Comparison of ENCODE assay signal across 27 cellular contexts in the genomic region with DNA sequence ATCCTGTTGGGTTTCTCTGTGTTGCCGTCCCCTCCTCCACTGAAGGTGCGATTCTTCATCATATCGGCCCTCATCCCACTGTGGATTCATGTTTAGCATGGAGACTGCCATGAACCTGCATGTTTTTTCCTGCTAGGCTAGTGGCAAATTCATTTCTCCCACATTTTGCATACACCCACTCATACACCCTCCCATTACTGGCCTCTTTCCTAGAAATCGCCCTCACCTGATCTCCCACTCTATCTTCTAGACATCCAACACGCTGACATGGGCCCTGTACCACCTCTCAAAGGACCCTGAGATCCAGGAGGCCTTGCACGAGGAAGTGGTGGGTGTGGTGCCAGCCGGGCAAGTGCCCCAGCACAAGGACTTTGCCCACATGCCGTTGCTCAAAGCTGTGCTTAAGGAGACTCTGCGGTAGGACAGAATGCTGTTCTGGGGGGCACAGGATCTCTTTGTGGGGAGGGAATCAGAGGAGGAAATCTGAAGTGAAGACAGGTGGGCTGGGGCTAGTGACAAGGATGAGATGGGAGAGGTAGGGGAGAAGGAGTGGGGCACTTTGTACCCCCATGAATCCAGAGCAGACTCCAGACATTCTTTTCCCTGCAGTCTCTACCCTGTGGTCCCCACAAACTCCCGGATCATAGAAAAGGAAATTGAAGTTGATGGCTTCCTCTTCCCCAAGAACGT. TPM values are rescaled to one million over a fixed set of nuclear protein-coding genes. Genes with fewer than 3 reads are reported as not detected.
DNase-seq lines count a peak whose midpoint lies in the region; ATAC-seq, FAIRE-seq and TF ChIP-seq lines count a peak whose summit lies in the region.
"Had no signal": no experiment of that assay in that cellular context is flagged by ENCODE, and none has a peak within 500 bp of the region (broad histone marks: within the 10 kb centered on the region; RNA-seq: fewer than 3 reads in every experiment).

No MANE protein-coding gene starts in this region.

- no peaks in the 10 kb centered on the region for H4K20me1 ChIP-seq in HepG2 (ENCODE audit: insufficient read depth, low read length)

- TF ChIP-seq EP300 in HepG2 (IDR thresholded peaks at IDR 0.05; ENCODE audit: low read depth in 2 of 2, low read length in 2 of 2) = no peak
- no peak for TF ChIP-seq EP300 in HepG2 (CRISPR knock-in tag; IDR thresholded peaks at IDR 0.05; ENCODE audit: borderline replicate concordance)

- H3K4me2 ChIP-seq in HepG2 (ENCODE audit: low read depth, low read length) = no peak overlapping the region

- 96% methylated on average over 11 of the region's 11 CpGs for WGBS in HepG2 (ENCODE audit: low lambda C conversion rate)
- WGBS in right lobe of liver (ENCODE audit: insufficient coverage, low coverage, low lambda C conversion rate, missing lambda C conversion rate) = 75% methylated on average over 9 of the region's 11 CpGs

- no peaks in the 10 kb centered on the region for H3K9me3 ChIP-seq in HepG2 (ENCODE audit: low read length)
- no peaks in the 10 kb centered on the region for H3K9me3 ChIP-seq in right lobe of liver
- no peaks in the 10 kb centered on the region for H3K9me3 ChIP-seq in mucosa of descending colon
- no peaks in the 10 kb centered on the region for H3K9me3 ChIP-seq in gastrocnemius medialis

- no peak for TF ChIP-seq RAD21 in HepG2 (CRISPR knock-in tag; IDR thresholded peaks at IDR 0.05)

- intact Hi-C loops in HepG2 (cut with micrococcal nuclease; ENCODE audit: unreplicated experiment) (no loop called here), right lobe of liver (cut with DNase I) (no loop called here), mucosa of descending colon (cut with DNase I, micrococcal nuclease) (no loop called here), gastrocnemius medialis (cut with DNase I; ENCODE audit: low total_unique reads) (no loop called here)

- CTCF ChIA-PET in HepG2 (lab: Yijun Ruan, JAX; ENCODE audit: low intra/inter-chr PET ratio, low total read pairs) = no interaction called here

- no peak overlapping the region for H3K9ac ChIP-seq in HepG2 (ENCODE audit: insufficient read depth, low read depth, low read length)

- POLR2A ChIA-PET in HepG2 (lab: Yijun Ruan, JAX) = no interaction called here

- TF ChIP-seq POLR2A in HepG2 (IDR thresholded peaks at IDR 0.05; ENCODE audit: insufficient read depth in 1 of 2, low read depth in 2 of 2, low read length in 2 of 2) = no peak
- TF ChIP-seq POLR2A in right lobe of liver (IDR thresholded peaks at IDR 0.05) = no peak
- no peak for TF ChIP-seq POLR2A in gastrocnemius medialis (IDR thresholded peaks at IDR 0.05)

- H3K36me3 ChIP-seq in HepG2 (replicated peaks in 1 of 2; ENCODE audit: control insufficient read depth in 1 of 2, insufficient read depth in 2 of 2, low read length in 2 of 2) (peaks cover 47 to 85% of the 10 kb centered on the region in 2 experiments), right lobe of liver (peaks cover 0 to 93% (median 39%) of the 10 kb centered on the region in 4 donors), mucosa of descending colon (ENCODE audit: low read depth) (no peaks in the 10 kb centered on the region), gastrocnemius medialis (peaks cover 0 to 17% of the 10 kb centered on the region in 2 donors)

- no peak overlapping the region for H2AFZ ChIP-seq in HepG2 (ENCODE audit: low read length)

- no peak for DNase-seq in HepG2 (ENCODE audit: low spot score)
- no peak for DNase-seq in right lobe of liver
- DNase-seq in mucosa of descending colon = peak; percentile 77 to 79 (median 79)
- DNase-seq in gastrocnemius medialis = peak in 1 of 2 donors; percentile 13
- DNase-seq in HT-29 (ENCODE audit: low spot score) = no peak
- no peak for DNase-seq in iPS-NIHi7 (ENCODE audit: extremely low spot score)
- no peak for DNase-seq in NCI-H1105 treated with DMSO at 0.1 percent for 48 hours (lab: John Stamatoyannopoulos, UW)
- DNase-seq: AML-193; C1 segment of cervical spinal cord; CD8-positive, alpha-beta T cell; DND-41; H9; NCI-H1105; NCI-H1694; NCI-H2081; NCI-H2171; NCI-H446; NCI-H526; OCI-M1; SHP77 had no signal

- H3K27me3 ChIP-seq in HepG2 (ENCODE audit: control insufficient read depth in 1 of 2, insufficient read depth in 2 of 2, low read length in 2 of 2) = no peaks in the 10 kb centered on the region
- no peaks in the 10 kb centered on the region for H3K27me3 ChIP-seq in right lobe of liver
- no peaks in the 10 kb centered on the region for H3K27me3 ChIP-seq in gastrocnemius medialis

- no peak for TF ChIP-seq CTCF in HepG2 (CRISPR knock-in tag; IDR thresholded peaks at IDR 0.05)
- no peak for TF ChIP-seq CTCF in right lobe of liver (IDR thresholded peaks at IDR 0.05)
- TF ChIP-seq CTCF in mucosa of descending colon (IDR thresholded peaks at IDR 0.05) = no peak
- TF ChIP-seq CTCF in gastrocnemius medialis (IDR thresholded peaks at IDR 0.05 in 4 of 5, conservative IDR thresholded peaks at IDR 0.05 in 1 of 5) = no peak

- no peak overlapping the region for H3K4me3 ChIP-seq in HepG2 (replicated peaks in 1 of 3; ENCODE audit: insufficient read depth in 1 of 3, low read depth in 2 of 3, low read length in 3 of 3)
- H3K4me3 ChIP-seq in right lobe of liver = no peak overlapping the region
- H3K4me3 ChIP-seq in mucosa of descending colon = no peak overlapping the region
- no peak overlapping the region for H3K4me3 ChIP-seq in gastrocnemius medialis
- H3K4me3 ChIP-seq: GM12878 had no signal

- FAIRE-seq in HepG2 (lab: Jason Lieb, UNC) = no peak
- FAIRE-seq: GM12878 had no signal

- ATAC-seq in HepG2 (no peak), right lobe of liver (no peak), mucosa of descending colon (peak; percentile 95), gastrocnemius medialis (no peak), GM19463 (IDR thresholded peaks at IDR 0.05; ENCODE audit: unreplicated experiment) (no peak)
- ATAC-seq: CD8-positive, alpha-beta T cell; GM12878 had no signal

- in situ Hi-C loops in HepG2 (cut with HindIII; ENCODE audit: extremely low pct_ligation_motif_present, low pct_unique_long_range_greater_than_20kb) (no loop called here), gastrocnemius medialis (cut with MboI; ENCODE audit: low sequenced_read_pairs in 4 of 4) (no loop called here)

- peaks cover 6% of the 10 kb centered on the region for H3K79me2 ChIP-seq in HepG2 (ENCODE audit: insufficient read depth, low read length)

- no peak overlapping the region for H3K27ac ChIP-seq in HepG2 (ENCODE audit: extremely low read length, insufficient read depth, low read length)
- no peak overlapping the region for H3K27ac ChIP-seq in right lobe of liver
- peak overlapping the region in 3 of 4 donors; percentile 95 for H3K27ac ChIP-seq in gastrocnemius medialis
- H3K27ac ChIP-seq: HL-60 had no signal

- no TSS peak for BruUV-seq in HepG2 (replicated peaks; lab: Mats Ljungman, UMichigan)

- H3K4me1 ChIP-seq in HepG2 (ENCODE audit: insufficient read depth, low read length) = peaks cover 9% of the 10 kb centered on the region
- H3K4me1 ChIP-seq in right lobe of liver = no peaks in the 10 kb centered on the region
- H3K4me1 ChIP-seq in mucosa of descending colon (ENCODE audit: low read depth) = peaks cover 9% of the 10 kb centered on the region
- peaks cover 6 to 30% of the 10 kb centered on the region in 2 donors for H3K4me1 ChIP-seq in gastrocnemius medialis

RNA-seq across cellular contexts. Expression of gene PRKAG3, which starts 17.7 kb away (rescaled TPM):
- not detected in 2 replicates for total RNA-seq in HepG2 (2016; rRNA removed; fragmentation: Illumina TruSeq; extraction: Trizol)
- total RNA-seq in HepG2 (2016; cell fraction: cytosol; rRNA removed; fragmentation: Illumina TruSeq; extraction: Trizol; ENCODE audit: low read depth) = not detected in 2 replicates
- not detected in 2 replicates for total RNA-seq in HepG2 (2016; cell fraction: insoluble cytoplasmic fraction; rRNA removed; fragmentation: Illumina TruSeq; extraction: Trizol)
- total RNA-seq in HepG2 (2016; cell fraction: membrane; rRNA removed; fragmentation: Illumina TruSeq; extraction: Trizol) = not detected in 2 replicates
- total RNA-seq in HepG2 (2016; cell fraction: nucleus; rRNA removed; fragmentation: Illumina TruSeq; extraction: Trizol) = not detected in 2 replicates
- not detected in 2 replicates for polyA plus RNA-seq in HepG2 (2011; rRNA removed)
- not detected in 2 replicates for polyA plus RNA-seq in HepG2 (2011; cell fraction: cytosol; rRNA removed)
- polyA plus RNA-seq in HepG2 (2011; cell fraction: nucleus; rRNA removed) = not detected in 2 replicates
- not detected in 2 replicates for polyA plus RNA-seq in HepG2 (2012)
- polyA plus RNA-seq in HepG2 (2016; cell fraction: cytosol; fragmentation: Illumina TruSeq; extraction: Trizol; ENCODE audit: low read depth) = not detected in 2 replicates
- not detected in 2 replicates for polyA plus RNA-seq in HepG2 (2016; cell fraction: insoluble cytoplasmic fraction; fragmentation: Illumina TruSeq; extraction: Trizol; ENCODE audit: low read depth)
- not detected in 2 replicates for polyA plus RNA-seq in HepG2 (2016; cell fraction: membrane; fragmentation: Illumina TruSeq; extraction: Trizol; ENCODE audit: low read depth)
- polyA plus RNA-seq in HepG2 (2016; cell fraction: nucleus; fragmentation: Illumina TruSeq; extraction: Trizol; ENCODE audit: insufficient read depth, low read depth) = not detected in 2 replicates
- polyA minus RNA-seq in HepG2 (2011; rRNA and poly(A)+ RNA removed; ENCODE audit: low replicate concordance) = 0.32 TPM in 1 of 2 replicates, not detected in the other
- polyA minus RNA-seq in HepG2 (2011; cell fraction: cytosol; rRNA and poly(A)+ RNA removed) = not detected in 2 replicates
- not detected in 2 replicates for polyA minus RNA-seq in HepG2 (2011; cell fraction: nucleus; rRNA and poly(A)+ RNA removed)
- total RNA-seq in right lobe of liver = not detected
- not detected for total RNA-seq in mucosa of descending colon
- 10 to 100 TPM in 3 of 4 donors, 1 to 10 TPM in 1; 8.3 to 65.4 (median 44.3) TPM for total RNA-seq in gastrocnemius medialis
- not detected in 2 replicates for total RNA-seq in HT-29 (2014; rRNA removed; shearing (Covaris generic))
- total RNA-seq: A172; CD8-positive, alpha-beta T cell; H9; HT1080; RPMI7951 had no signal
- polyA plus RNA-seq: AG04450 had no signal

RNA-seq across cellular contexts. Expression of gene CYP27A1, which starts 32.0 kb away (rescaled TPM):
- 106 and 157 TPM in 2 replicates for total RNA-seq in HepG2 (2016; rRNA removed; fragmentation: Illumina TruSeq; extraction: Trizol)
- 29.2 and 32.0 TPM in 2 replicates for total RNA-seq in HepG2 (2016; cell fraction: cytosol; rRNA removed; fragmentation: Illumina TruSeq; extraction: Trizol; ENCODE audit: low read depth)
- 92.9 and 157 TPM in 2 replicates for total RNA-seq in HepG2 (2016; cell fraction: insoluble cytoplasmic fraction; rRNA removed; fragmentation: Illumina TruSeq; extraction: Trizol)
- total RNA-seq in HepG2 (2016; cell fraction: membrane; rRNA removed; fragmentation: Illumina TruSeq; extraction: Trizol) = 59.2 and 68.0 TPM in 2 replicates
- total RNA-seq in HepG2 (2016; cell fraction: nucleus; rRNA removed; fragmentation: Illumina TruSeq; extraction: Trizol) = 124 and 147 TPM in 2 replicates
- polyA plus RNA-seq in HepG2 (2011; rRNA removed) = 266 and 314 TPM in 2 replicates
- polyA plus RNA-seq in HepG2 (2011; cell fraction: cytosol; rRNA removed) = 327 and 396 TPM in 2 replicates
- polyA plus RNA-seq in HepG2 (2011; cell fraction: nucleus; rRNA removed) = 158 and 203 TPM in 2 replicates
- 154 and 189 TPM in 2 replicates for polyA plus RNA-seq in HepG2 (2012)
- polyA plus RNA-seq in HepG2 (2016; cell fraction: cytosol; fragmentation: Illumina TruSeq; extraction: Trizol; ENCODE audit: low read depth) = 34.9 and 39.0 TPM in 2 replicates
- polyA plus RNA-seq in HepG2 (2016; cell fraction: insoluble cytoplasmic fraction; fragmentation: Illumina TruSeq; extraction: Trizol; ENCODE audit: low read depth) = 90.8 and 107 TPM in 2 replicates
- polyA plus RNA-seq in HepG2 (2016; cell fraction: membrane; fragmentation: Illumina TruSeq; extraction: Trizol; ENCODE audit: low read depth) = 49.2 and 51.3 TPM in 2 replicates
- 203 and 207 TPM in 2 replicates for polyA plus RNA-seq in HepG2 (2016; cell fraction: nucleus; fragmentation: Illumina TruSeq; extraction: Trizol; ENCODE audit: insufficient read depth, low read depth)
- 399 TPM in 1 of 2 replicates, not detected in the other for polyA minus RNA-seq in HepG2 (2011; rRNA and poly(A)+ RNA removed; ENCODE audit: low replicate concordance)
- polyA minus RNA-seq in HepG2 (2011; cell fraction: cytosol; rRNA and poly(A)+ RNA removed) = 113 and 138 TPM in 2 replicates
- polyA minus RNA-seq in HepG2 (2011; cell fraction: nucleus; rRNA and poly(A)+ RNA removed) = 86.3 and 96.4 TPM in 2 replicates
- 100 to 1,000 TPM; 209 to 463 (median 238) TPM for total RNA-seq in right lobe of liver
- 10 to 100 TPM; 31.0 to 70.0 (median 37.7) TPM for total RNA-seq in mucosa of descending colon
- total RNA-seq in gastrocnemius medialis = 10 to 100 TPM; 17.9 to 56.3 (median 26.8) TPM
- total RNA-seq in HT-29 (2014; rRNA removed; shearing (Covaris generic)) = 1.4 and 2.4 TPM in 2 replicates
- total RNA-seq: CD8-positive, alpha-beta T cell; HT1080 had no signal

RNA-seq across cellular contexts. Expression of gene WNT6, which starts 45.7 kb away (rescaled TPM):
- total RNA-seq in HepG2 (2016; rRNA removed; fragmentation: Illumina TruSeq; extraction: Trizol) (0.20 TPM in 1 of 2 replicates, not detected in the other), right lobe of liver (under 1 TPM in 1 of 6 experiments, not detected in 5; 0.25 TPM), mucosa of descending colon (1 to 10 TPM in 1 of 3 donors, under 1 TPM in 2; 0.39 to 5.7 (median 0.41) TPM), gastrocnemius medialis (1 to 10 TPM in 2 of 4 donors, under 1 TPM in 2; 0.36 to 3.9 (median 2.1) TPM)
- total RNA-seq in HepG2 (2016; cell fraction: cytosol; rRNA removed; fragmentation: Illumina TruSeq; extraction: Trizol; ENCODE audit: low read depth) = not detected in 2 replicates
- total RNA-seq in HepG2 (2016; cell fraction: insoluble cytoplasmic fraction; rRNA removed; fragmentation: Illumina TruSeq; extraction: Trizol) = 0.13 TPM in 1 of 2 replicates, not detected in the other
- total RNA-seq in HepG2 (2016; cell fraction: membrane; rRNA removed; fragmentation: Illumina TruSeq; extraction: Trizol) = 0.12 TPM in 1 of 2 replicates, not detected in the other
- not detected in 2 replicates for total RNA-seq in HepG2 (2016; cell fraction: nucleus; rRNA removed; fragmentation: Illumina TruSeq; extraction: Trizol)
- 0.09 TPM in 1 of 2 replicates, not detected in the other for polyA plus RNA-seq in HepG2 (2011; rRNA removed)
- 0.04 and 0.05 TPM in 2 replicates for polyA plus RNA-seq in HepG2 (2011; cell fraction: cytosol; rRNA removed)
- polyA plus RNA-seq in HepG2 (2011; cell fraction: nucleus; rRNA removed) = 0.28 and 0.42 TPM in 2 replicates
- polyA plus RNA-seq in HepG2 (2012) = not detected in 2 replicates
- polyA plus RNA-seq in HepG2 (2016; cell fraction: cytosol; fragmentation: Illumina TruSeq; extraction: Trizol; ENCODE audit: low read depth) = not detected in 2 replicates
- not detected in 2 replicates for polyA plus RNA-seq in HepG2 (2016; cell fraction: insoluble cytoplasmic fraction; fragmentation: Illumina TruSeq; extraction: Trizol; ENCODE audit: low read depth)
- polyA plus RNA-seq in HepG2 (2016; cell fraction: membrane; fragmentation: Illumina TruSeq; extraction: Trizol; ENCODE audit: low read depth) = 0.10 TPM in 1 of 2 replicates, not detected in the other
- 0.37 and 0.91 TPM in 2 replicates for polyA plus RNA-seq in HepG2 (2016; cell fraction: nucleus; fragmentation: Illumina TruSeq; extraction: Trizol; ENCODE audit: insufficient read depth, low read depth)
- 0.09 and 0.14 TPM in 2 replicates for polyA minus RNA-seq in HepG2 (2011; rRNA and poly(A)+ RNA removed; ENCODE audit: low replicate concordance)
- not detected in 2 replicates for polyA minus RNA-seq in HepG2 (2011; cell fraction: cytosol; rRNA and poly(A)+ RNA removed)
- not detected in 2 replicates for polyA minus RNA-seq in HepG2 (2011; cell fraction: nucleus; rRNA and poly(A)+ RNA removed)
- not detected in 2 replicates for total RNA-seq in HT-29 (2014; rRNA removed; shearing (Covaris generic))
- total RNA-seq: A172; CD8-positive, alpha-beta T cell; H9; HT1080 had no signal
- polyA plus RNA-seq: AG04450 had no signal

Comparison
In these comparisons a context has a peak if more than half of its experiments do, and no peak if none do; other contexts are left out.
1. DNase-seq: peak in mucosa of descending colon (3 of 3); none in HepG2 (single experiment), right lobe of liver (0 of 3), HT-29 (single experiment), iPS-NIHi7 (single experiment) and NCI-H1105 treated with DMSO at 0.1 percent for 48 hours (single experiment).
2. H3K27ac ChIP-seq: peak in gastrocnemius medialis (3 of 4); none in HepG2 (single experiment) and right lobe of liver (0 of 3).